23 cellular contexts compared by ENCODE assay signal in genomic region chr5:177438468-177438867, GRCh38. TPM values are rescaled to one million over a fixed set of nuclear protein-coding genes. Genes with fewer than 3 reads are reported as not detected.
DNase-seq lines count a peak whose midpoint lies in the region; ATAC-seq, FAIRE-seq and TF ChIP-seq lines count a peak whose summit lies in the region.
"Had no signal": no experiment of that assay in that cellular context is flagged by ENCODE, and none has a peak within 500 bp of the region (broad histone marks: within the 10 kb centered on the region; RNA-seq: fewer than 3 reads in every experiment).

No MANE protein-coding gene starts in this region.

- POLR2A ChIA-PET in RWPE1 (lab: Yijun Ruan, JAX; ENCODE audit: low non-redundant PET): no interaction called here

- peaks cover 7 to 45% of the 10 kb centered on the region in 2 donors for H3K4me1 Mint-ChIP-seq in natural killer cell
- H3K4me1 Mint-ChIP-seq in natural killer cell treated with Interleukin-12 subunit alpha and Interleukin-12 subunit beta and Interleukin-15 and Interleukin-18, amount 100 ng/mL, for 72 hours (ENCODE audit: low read depth in 2 of 2): peaks cover 0 to 18% of the 10 kb centered on the region in 2 donors
- H3K4me1 Mint-ChIP-seq in effector memory CD8-positive, alpha-beta T cell (ENCODE audit: low read depth in 2 of 2): peaks cover 26 to 28% of the 10 kb centered on the region in 2 donors

- H3K27me3 ChIP-seq in foreskin keratinocyte: no peaks in the 10 kb centered on the region
- H3K27me3 ChIP-seq: esophagus muscularis mucosa, left lung, right lobe of liver, SJCRH30, upper lobe of left lung had no signal

- ATAC-seq in natural killer cell: no peak
- ATAC-seq in natural killer cell treated with Interleukin-12 subunit alpha and Interleukin-12 subunit beta and Interleukin-15 and Interleukin-18, amount 100 ng/mL, for 72 hours: no peak
- ATAC-seq in effector memory CD8-positive, alpha-beta T cell (replicated peaks): no peak
- no peak for ATAC-seq in foreskin keratinocyte
- no peak for ATAC-seq in GM21526 (IDR thresholded peaks at IDR 0.05; ENCODE audit: low FRiP score, unreplicated experiment)
- ATAC-seq in GM21737 (IDR thresholded peaks at IDR 0.05; ENCODE audit: unreplicated experiment): no peak
- ATAC-seq: right lobe of liver had no signal

- peaks cover 9% of the 10 kb centered on the region for H3K4me1 ChIP-seq in foreskin keratinocyte
- H3K4me1 ChIP-seq: esophagus muscularis mucosa, right lobe of liver, SJCRH30 had no signal

- no peak overlapping the region for H3K4me3 Mint-ChIP-seq in natural killer cell
- no peak overlapping the region for H3K4me3 Mint-ChIP-seq in natural killer cell treated with Interleukin-12 subunit alpha and Interleukin-12 subunit beta and Interleukin-15 and Interleukin-18, amount 100 ng/mL, for 72 hours
- no peak overlapping the region for H3K4me3 Mint-ChIP-seq in effector memory CD8-positive, alpha-beta T cell
- H3K4me3 Mint-ChIP-seq: activated B cell treated with CpG ODN at 0.5 μM for 24 hours had no signal

- peak overlapping the region; percentile 38 to 48 for H3K27ac Mint-ChIP-seq in natural killer cell
- peak overlapping the region in 1 of 2 donors; percentile 11 for H3K27ac Mint-ChIP-seq in natural killer cell treated with Interleukin-12 subunit alpha and Interleukin-12 subunit beta and Interleukin-15 and Interleukin-18, amount 100 ng/mL, for 72 hours
- H3K27ac Mint-ChIP-seq in effector memory CD8-positive, alpha-beta T cell: peak overlapping the region; percentile 56 to 93
- H3K27ac Mint-ChIP-seq: activated B cell treated with CpG ODN at 0.5 μM for 24 hours had no signal

- TF ChIP-seq CTCF in natural killer cell (IDR thresholded peaks at IDR 0.05) (no peak), RWPE1 (conservative IDR thresholded peaks at IDR 0.05; ENCODE audit: low read depth) (no peak), D721Med (IDR thresholded peaks at IDR 0.05; ENCODE audit: insufficient read depth, missing control alignments) (no peak), foreskin keratinocyte (conservative IDR thresholded peaks at IDR 0.05) (no peak)

- no peak for FAIRE-seq in D721Med (lab: Jason Lieb, UNC)

- H3K36me3 Mint-ChIP-seq in natural killer cell: no peaks in the 10 kb centered on the region
- H3K36me3 Mint-ChIP-seq in natural killer cell treated with Interleukin-12 subunit alpha and Interleukin-12 subunit beta and Interleukin-15 and Interleukin-18, amount 100 ng/mL, for 72 hours: peaks cover 5% of the 10 kb centered on the region
- peaks cover 91% of the 10 kb centered on the region for H3K36me3 Mint-ChIP-seq in effector memory CD8-positive, alpha-beta T cell (ENCODE audit: insufficient read depth)

- no peaks in the 10 kb centered on the region for H3K27me3 Mint-ChIP-seq in natural killer cell (ENCODE audit: low read depth in 2 of 2)
- no peaks in the 10 kb centered on the region for H3K27me3 Mint-ChIP-seq in natural killer cell treated with Interleukin-12 subunit alpha and Interleukin-12 subunit beta and Interleukin-15 and Interleukin-18, amount 100 ng/mL, for 72 hours
- no peaks in the 10 kb centered on the region for H3K27me3 Mint-ChIP-seq in effector memory CD8-positive, alpha-beta T cell
- H3K27me3 Mint-ChIP-seq: activated B cell treated with CpG ODN at 0.5 μM for 24 hours had no signal

- no peaks in the 10 kb centered on the region for H3K9me3 Mint-ChIP-seq in natural killer cell
- no peaks in the 10 kb centered on the region for H3K9me3 Mint-ChIP-seq in natural killer cell treated with Interleukin-12 subunit alpha and Interleukin-12 subunit beta and Interleukin-15 and Interleukin-18, amount 100 ng/mL, for 72 hours
- no peaks in the 10 kb centered on the region for H3K9me3 Mint-ChIP-seq in effector memory CD8-positive, alpha-beta T cell
- H3K9me3 Mint-ChIP-seq: activated B cell treated with CpG ODN at 0.5 μM for 24 hours had no signal

- peak overlapping the region; percentile 94 for H3K27ac ChIP-seq in RWPE1
- no peak overlapping the region for H3K27ac ChIP-seq in foreskin keratinocyte
- H3K27ac ChIP-seq: esophagus muscularis mucosa, left lung, right lobe of liver, SJCRH30, upper lobe of left lung had no signal

- CTCF ChIA-PET in RWPE1 (lab: Yijun Ruan, JAX): interaction anchor here (12.5 kb wide), 1 partner anchor 35 kb away, joined by 148 read pairs; no protein-coding TSS in a partner anchor

- intact Hi-C loops in natural killer cell (cut with micrococcal nuclease): no loop called here

- DNase-seq in natural killer cell (no peak), RWPE1 (ENCODE audit: low spot score) (no peak), D721Med (ENCODE audit: insufficient read length, low spot score) (no peak), foreskin keratinocyte (no peak)
- no peak for DNase-seq in natural killer cell treated with Interleukin-12 subunit alpha and Interleukin-12 subunit beta and Interleukin-15 and Interleukin-18, amount 100 ng/mL, for 72 hours (ENCODE audit: low spot score)
- no peak for DNase-seq in effector memory CD8-positive, alpha-beta T cell
- DNase-seq: activated B cell treated with CpG ODN at 0.5 μM for 24 hours, caudate nucleus, NCI-H524 treated with DMSO at 0.1 percent for 48 hours, occipital lobe, OCI-M1, SJCRH30, upper lobe of left lung had no signal

RNA-seq across cellular contexts. Expression of gene PRR7, which starts 8.1 kb away (rescaled TPM):
- total RNA-seq in natural killer cell (10 to 100 TPM; 21.6 to 27.9 (median 23.3) TPM), foreskin keratinocyte (2.4 and 3.0 TPM in 2 replicates)
- total RNA-seq in natural killer cell treated with Interleukin-12 subunit alpha and Interleukin-12 subunit beta and Interleukin-15 and Interleukin-18, amount 100 ng/mL, for 72 hours: 1 to 10 TPM in 1 of 2 donors, under 1 TPM in 1; 0.83 to 2.6 TPM
- polyA plus RNA-seq in foreskin keratinocyte: 4.7 and 5.0 TPM in 2 replicates

RNA-seq across cellular contexts. Expression of gene GRK6, which starts 12.0 kb away (rescaled TPM):
- total RNA-seq in natural killer cell (100 to 1,000 TPM; 173 to 221 (median 190) TPM), foreskin keratinocyte (49.4 and 58.1 TPM in 2 replicates)
- total RNA-seq in natural killer cell treated with Interleukin-12 subunit alpha and Interleukin-12 subunit beta and Interleukin-15 and Interleukin-18, amount 100 ng/mL, for 72 hours: 100 to 1,000 TPM in 1 of 2 donors, 10 to 100 TPM in 1; 58.1 to 113 TPM
- 44.7 and 50.5 TPM in 2 replicates for polyA plus RNA-seq in foreskin keratinocyte

RNA-seq across cellular contexts. Expression of gene F12, which starts 29.1 kb away (rescaled TPM):
- total RNA-seq in natural killer cell (1 to 10 TPM in 1 of 3 donors, under 1 TPM in 2; 0.66 to 1.7 (median 0.93) TPM), foreskin keratinocyte (6.0 and 9.7 TPM in 2 replicates)
- total RNA-seq in natural killer cell treated with Interleukin-12 subunit alpha and Interleukin-12 subunit beta and Interleukin-15 and Interleukin-18, amount 100 ng/mL, for 72 hours: under 1 TPM in 1 of 2 donors, not detected in 1; 0.45 TPM
- polyA plus RNA-seq in foreskin keratinocyte: 11.8 and 12.3 TPM in 2 replicates

RNA-seq across cellular contexts. Expression of gene DBN1, which starts 35.0 kb away (rescaled TPM):
- total RNA-seq in natural killer cell: 10 to 100 TPM; 13.7 to 25.2 (median 15.0) TPM
- total RNA-seq in natural killer cell treated with Interleukin-12 subunit alpha and Interleukin-12 subunit beta and Interleukin-15 and Interleukin-18, amount 100 ng/mL, for 72 hours: 10 to 100 TPM in 1 of 2 donors, 1 to 10 TPM in 1; 7.1 to 13.3 TPM
- 80.8 and 88.5 TPM in 2 replicates for total RNA-seq in foreskin keratinocyte
- polyA plus RNA-seq in foreskin keratinocyte: 69.8 and 78.7 TPM in 2 replicates

RNA-seq across cellular contexts. Expression of gene PFN3, which starts 38.0 kb away (rescaled TPM):
- total RNA-seq in natural killer cell: not detected
- not detected for total RNA-seq in natural killer cell treated with Interleukin-12 subunit alpha and Interleukin-12 subunit beta and Interleukin-15 and Interleukin-18, amount 100 ng/mL, for 72 hours
- total RNA-seq in foreskin keratinocyte: not detected in 2 replicates
- not detected in 2 replicates for polyA plus RNA-seq in foreskin keratinocyte
- total RNA-seq: activated B cell treated with CpG ODN at 0.5 μM for 24 hours; Caco-2; esophagus muscularis mucosa; left lung; LHCN-M2; mononuclear cell; occipital lobe; right lobe of liver; SJCRH30; T-helper 2 cell treated with Interferon-gamma antibody and Interleukin-4, amounts not matched to agents 100 ng/mL and 5 ng/mL, for 36 hours; upper lobe of left lung had no signal
- polyA plus RNA-seq: adipose tissue had no signal
